Comparison of ENCODE assay signal across 23 cellular contexts in the genomic region with DNA sequence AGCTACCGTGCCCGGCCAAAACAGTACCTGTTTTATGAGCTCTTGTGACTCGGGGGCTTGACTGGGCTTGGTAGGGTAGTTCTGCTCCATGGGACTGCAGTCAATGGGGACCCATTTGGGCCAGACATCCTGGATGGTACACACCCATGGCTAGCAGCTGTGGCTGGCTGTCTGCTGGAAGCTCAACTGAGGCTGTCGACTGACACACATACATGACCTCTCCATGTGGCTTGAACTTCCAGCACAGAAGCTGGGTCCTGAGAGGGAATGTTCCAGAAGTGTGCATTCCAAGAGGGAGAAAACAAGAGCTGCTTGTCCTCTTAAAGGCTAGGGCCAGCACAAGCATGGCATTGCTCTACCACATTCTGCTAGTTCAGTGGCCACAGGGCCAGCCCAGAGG. TPM values are rescaled to one million over a fixed set of nuclear protein-coding genes. Genes with fewer than 3 reads are reported as not detected.
"Had no signal": no experiment of that assay in that cellular context is flagged by ENCODE, and none has a peak within 500 bp of the region (broad histone marks: within the 10 kb centered on the region; RNA-seq: fewer than 3 reads in every experiment).

No MANE protein-coding gene starts in this region.

- H3K4me3 ChIP-seq: cardiac muscle cell, heart left ventricle, left ventricle myocardium inferior, lung, smooth muscle cell, suprapubic skin, thyroid gland, upper lobe of right lung had no signal

- H3K4me1 Mint-ChIP-seq: naive B cell; nephron; stimulated activated effector memory CD8-positive, alpha-beta T cell treated with anti-CD3 and anti-CD28 coated beads, Interleukin-12 subunit alpha, Interleukin-12 subunit beta, amount 100 ng/mL, for 72 hours had no signal

- H3K27ac Mint-ChIP-seq: nephron; stimulated activated effector memory CD8-positive, alpha-beta T cell treated with anti-CD3 and anti-CD28 coated beads, Interleukin-12 subunit alpha, Interleukin-12 subunit beta, amount 100 ng/mL, for 72 hours had no signal

- H3K27me3 ChIP-seq: suprapubic skin, thyroid gland, upper lobe of right lung had no signal

- H3K36me3 Mint-ChIP-seq: stimulated activated effector memory CD8-positive, alpha-beta T cell treated with anti-CD3 and anti-CD28 coated beads, Interleukin-12 subunit alpha, Interleukin-12 subunit beta, amount 100 ng/mL, for 72 hours had no signal

- H3K9me3 ChIP-seq: neutrophil, suprapubic skin, thyroid gland, upper lobe of right lung had no signal

- H3K27ac ChIP-seq: cardiac muscle cell, heart left ventricle, left ventricle myocardium inferior, neutrophil, suprapubic skin, thyroid gland, upper lobe of right lung had no signal

- H3K4me3 Mint-ChIP-seq: naive B cell; nephron; stimulated activated effector memory CD8-positive, alpha-beta T cell treated with anti-CD3 and anti-CD28 coated beads, Interleukin-12 subunit alpha, Interleukin-12 subunit beta, amount 100 ng/mL, for 72 hours had no signal

- H3K36me3 ChIP-seq: cardiac muscle cell, heart left ventricle, left ventricle myocardium inferior, neutrophil, suprapubic skin, thyroid gland, upper lobe of right lung had no signal

- DNase-seq: cerebellar nuclear complex; dermis blood vessel endothelial cell; effector CD4-positive, alpha-beta T cell; hippocampal formation; left ventricle myocardium inferior; mesenchymal stem cell; midbrain; naive B cell; posterior cingulate gyrus; right cardiac atrium; stimulated activated CD4-positive, alpha-beta T cell treated with anti-CD3 and anti-CD28 coated beads, Interleukin-4, amount 100 ng/mL, for 1 hour; stimulated activated CD8-positive, alpha-beta memory T cell treated with anti-CD3 and anti-CD28 coated beads, Interleukin-4, amount 100 ng/mL, for 48 hours; stimulated activated naive CD8-positive, alpha-beta T cell treated with anti-CD3 and anti-CD28 coated beads, Interleukin-15, Interleukin-2, amounts not matched to agents 100 U/mL and 50 U/mL, for 24 hours; thyroid gland; upper lobe of right lung had no signal

- H3K4me2 ChIP-seq: smooth muscle cell had no signal

- ATAC-seq: heart left ventricle; right cardiac atrium; stimulated activated effector memory CD8-positive, alpha-beta T cell treated with anti-CD3 and anti-CD28 coated beads, Interleukin-12 subunit alpha, Interleukin-12 subunit beta, amount 100 ng/mL, for 72 hours; stimulated activated naive CD8-positive, alpha-beta T cell treated with anti-CD3 and anti-CD28 coated beads, Interleukin-15, Interleukin-2, amounts not matched to agents 100 U/mL and 50 U/mL, for 24 hours; upper lobe of right lung had no signal

- H3K4me1 ChIP-seq: heart left ventricle, left ventricle myocardium inferior, suprapubic skin, thyroid gland, upper lobe of right lung had no signal

RNA-seq across cellular contexts. Expression of a gene that starts 14.9 kb away (rescaled TPM):
- total RNA-seq: dermis blood vessel endothelial cell had no signal
